In the genomic region with DNA sequence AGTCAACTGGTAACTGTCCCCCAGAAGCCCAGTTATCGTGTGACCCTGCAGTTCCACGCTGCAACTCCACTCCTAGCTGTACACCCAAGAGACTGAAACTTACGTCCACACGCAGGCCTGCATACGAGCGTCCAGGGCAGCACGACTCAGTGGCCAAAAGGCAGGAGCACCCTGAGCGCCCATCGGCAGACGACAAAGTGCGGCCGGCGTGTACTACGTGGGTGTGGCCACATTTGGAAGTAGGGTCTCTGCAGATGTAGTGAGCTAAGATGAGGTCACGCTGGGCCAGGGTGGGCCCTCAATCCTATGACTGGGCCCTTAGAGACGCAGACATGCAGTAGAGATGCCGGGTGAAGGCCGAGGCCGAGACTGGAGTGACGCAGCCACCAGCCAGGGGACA, we compare ENCODE assay signal across 36 cellular contexts. TPM values are rescaled to one million over a fixed set of nuclear protein-coding genes. Genes with fewer than 3 reads are reported as not detected.
"Had no signal": no experiment of that assay in that cellular context is flagged by ENCODE, and none has a peak within 500 bp of the region (broad histone marks: within the 10 kb centered on the region; RNA-seq: fewer than 3 reads in every experiment).

No MANE protein-coding gene starts in this region.

- H3K27ac Mint-ChIP-seq: activated B cell treated with CpG ODN at 0.5 μM for 24 hours; activated CD4-positive, alpha-beta memory T cell treated with anti-CD3 and anti-CD28 coated beads, Interleukin-2, amount 10 ng/mL, durations not matched to agents 7 days and 5 days; activated CD4-positive, alpha-beta T cell treated with anti-CD3 and anti-CD28 coated beads, Interleukin-2, amount 10 ng/mL, durations not matched to agents 24 days and 14 days; activated CD8-positive, alpha-beta memory T cell treated with anti-CD3 and anti-CD28 coated beads, Interleukin-2, amount 10 ng/mL, durations not matched to agents 7 days and 5 days; activated CD8-positive, alpha-beta T cell treated with anti-CD3 and anti-CD28 coated beads, Interleukin-2, amount 10 ng/mL, durations not matched to agents 7 days and 5 days; activated naive CD4-positive, alpha-beta T cell treated with anti-CD3 and anti-CD28 coated beads, Interleukin-2, amount 10 ng/mL, durations not matched to agents 7 days and 5 days; activated naive CD4-positive, alpha-beta T cell treated with anti-CD3 and anti-CD28 coated beads, Interleukin-2, amount 50 U/mL, for 24 hours; activated naive CD8-positive, alpha-beta T cell; activated naive CD8-positive, alpha-beta T cell treated with anti-CD3 and anti-CD28 coated beads, Interleukin-2, amount 10 ng/mL, durations not matched to agents 7 days and 5 days; activated naive CD8-positive, alpha-beta T cell treated with anti-CD3 and anti-CD28 coated beads, Interleukin-2, amount 50 U/mL, for 24 hours; activated T-cell treated with anti-CD3 and anti-CD28 coated beads, Interleukin-2, amount 50 U/mL, for 24 hours; activated T-helper 2 cell treated with anti-CD3 and anti-CD28 coated beads, Interferon-gamma antibody, Interleukin-2, Interleukin-4, amounts not matched to agents 10 μg/mL and 5 μg/mL and 100 μg/mL, durations not matched to agents 14 hours and 24 hours and 36 hours; T-helper 1 cell treated with Interleukin-12 subunit alpha and Interleukin-12 subunit beta and Interleukin-4 antibody, amounts not matched to agents 30 μg/mL and 1 μg/mL, for 36 hours; T-helper 2 cell treated with Interferon-gamma antibody and Interleukin-4, amounts not matched to agents 5 μg/mL and 100 μg/mL, for 36 hours had no signal

- H3K4me3 ChIP-seq: ascending aorta, cardiac muscle cell had no signal

- H3K4me1 Mint-ChIP-seq: activated CD4-positive, alpha-beta T cell treated with anti-CD3 and anti-CD28 coated beads, Interleukin-2, amount 10 ng/mL, durations not matched to agents 24 days and 14 days; activated naive CD4-positive, alpha-beta T cell treated with anti-CD3 and anti-CD28 coated beads, Interleukin-2, amount 10 ng/mL, durations not matched to agents 7 days and 5 days; activated naive CD4-positive, alpha-beta T cell treated with anti-CD3 and anti-CD28 coated beads, Interleukin-2, amount 50 U/mL, for 24 hours; activated naive CD8-positive, alpha-beta T cell treated with anti-CD3 and anti-CD28 coated beads, Interleukin-2, amount 10 ng/mL, durations not matched to agents 7 days and 5 days; activated naive CD8-positive, alpha-beta T cell treated with anti-CD3 and anti-CD28 coated beads, Interleukin-2, amount 50 U/mL, for 24 hours; central memory CD8-positive, alpha-beta T cell had no signal

- ATAC-seq: activated CD8-positive, alpha-beta memory T cell treated with anti-CD3 and anti-CD28 coated beads, Interleukin-2, amount 10 ng/mL, durations not matched to agents 7 days and 5 days; activated CD8-positive, alpha-beta T cell treated with anti-CD3 and anti-CD28 coated beads, Interleukin-2, amount 10 ng/mL, durations not matched to agents 7 days and 5 days; activated naive CD8-positive, alpha-beta T cell treated with anti-CD3 and anti-CD28 coated beads, Interleukin-2, amount 50 U/mL, for 24 hours had no signal

- H3K27me3 ChIP-seq: ascending aorta, cardiac muscle cell had no signal

- H3K36me3 ChIP-seq: cardiac muscle cell had no signal

- DNase-seq: activated B cell treated with CpG ODN at 0.5 μM for 24 hours; activated CD4-positive, alpha-beta memory T cell treated with anti-CD3 and anti-CD28 coated beads, Interleukin-2, amount 10 ng/mL, durations not matched to agents 7 days and 5 days; activated CD4-positive, alpha-beta T cell treated with anti-CD3 and anti-CD28 coated beads for 4 hours; activated CD4-positive, alpha-beta T cell treated with anti-CD3 and anti-CD28 coated beads, Interleukin-2, amount 10 ng/mL, durations not matched to agents 24 days and 14 days; activated CD4-positive, alpha-beta T cell treated with anti-CD3 and anti-CD28 coated beads, Interleukin-2, amount 50 U/mL, for 48 hours; activated CD4-positive, CD25-positive, alpha-beta regulatory T cell treated with anti-CD3 and anti-CD28 coated beads, Interleukin-2, amount 50 U/mL, for 72 hours; activated CD8-positive, alpha-beta memory T cell treated with anti-CD3 and anti-CD28 coated beads for 24 hours; activated CD8-positive, alpha-beta memory T cell treated with anti-CD3 and anti-CD28 coated beads, Interleukin-2, amount 10 ng/mL, durations not matched to agents 7 days and 5 days; activated CD8-positive, alpha-beta memory T cell treated with anti-CD3 and anti-CD28 coated beads, Interleukin-2, amount 50 U/mL, for 48 hours; activated CD8-positive, alpha-beta T cell treated with anti-CD3 and anti-CD28 coated beads, Interleukin-2, amount 10 ng/mL, durations not matched to agents 7 days and 5 days; activated effector memory CD4-positive, alpha-beta T cell treated with Interleukin-2 at 50 U/mL for 16 hours; activated gamma-delta T cell; activated naive CD4-positive, alpha-beta T cell treated with anti-CD3 and anti-CD28 coated beads, Interleukin-2, amount 10 ng/mL, durations not matched to agents 7 days and 5 days; activated naive CD4-positive, alpha-beta T cell treated with Interleukin-2 at 50 U/mL for 16 hours; activated naive CD8-positive, alpha-beta T cell treated with anti-CD3 and anti-CD28 coated beads, Interleukin-2, amount 10 ng/mL, durations not matched to agents 7 days and 5 days; activated naive CD8-positive, alpha-beta T cell treated with anti-CD3 and anti-CD28 coated beads, Interleukin-2, amount 50 U/mL, for 24 hours; activated T-cell treated with anti-CD3 and anti-CD28 coated beads, Interleukin-2, amount 50 U/mL, for 24 hours; activated T-cell treated with anti-CD3 and anti-CD28 coated beads, Interleukin-2, amount 50 U/mL, for 48 hours; amygdala; anterior cingulate cortex; cerebellar nuclear complex; T-helper 1 cell; T-helper 2 cell; T-helper 9 cell had no signal

- H3K9me3 Mint-ChIP-seq: activated B cell treated with CpG ODN at 0.5 μM for 24 hours; activated CD4-positive, alpha-beta memory T cell treated with anti-CD3 and anti-CD28 coated beads, Interleukin-2, amount 10 ng/mL, durations not matched to agents 7 days and 5 days; activated CD4-positive, alpha-beta T cell treated with anti-CD3 and anti-CD28 coated beads, Interleukin-2, amount 10 ng/mL, durations not matched to agents 24 days and 14 days; activated naive CD4-positive, alpha-beta T cell treated with anti-CD3 and anti-CD28 coated beads, Interleukin-2, amount 10 ng/mL, durations not matched to agents 7 days and 5 days; activated naive CD4-positive, alpha-beta T cell treated with anti-CD3 and anti-CD28 coated beads, Interleukin-2, amount 50 U/mL, for 24 hours; activated naive CD8-positive, alpha-beta T cell treated with anti-CD3 and anti-CD28 coated beads, Interleukin-2, amount 10 ng/mL, durations not matched to agents 7 days and 5 days; activated naive CD8-positive, alpha-beta T cell treated with anti-CD3 and anti-CD28 coated beads, Interleukin-2, amount 50 U/mL, for 24 hours; activated T-cell treated with anti-CD3 and anti-CD28 coated beads, Interleukin-2, amount 50 U/mL, for 24 hours; activated T-helper 2 cell treated with anti-CD3 and anti-CD28 coated beads, Interferon-gamma antibody, Interleukin-2, Interleukin-4, amounts not matched to agents 10 μg/mL and 5 μg/mL and 100 μg/mL, durations not matched to agents 14 hours and 24 hours and 36 hours; brain; central memory CD8-positive, alpha-beta T cell; T-helper 1 cell treated with Interleukin-12 subunit alpha and Interleukin-12 subunit beta and Interleukin-4 antibody, amounts not matched to agents 30 μg/mL and 1 μg/mL, for 36 hours; T-helper 2 cell treated with Interferon-gamma antibody and Interleukin-4, amounts not matched to agents 5 μg/mL and 100 μg/mL, for 36 hours had no signal

- H3K4me1 ChIP-seq: ascending aorta had no signal

- H3K4me3 Mint-ChIP-seq: activated B cell treated with CpG ODN at 0.5 μM for 24 hours; activated CD4-positive, alpha-beta memory T cell treated with anti-CD3 and anti-CD28 coated beads, Interleukin-2, amount 10 ng/mL, durations not matched to agents 7 days and 5 days; activated CD4-positive, alpha-beta T cell treated with anti-CD3 and anti-CD28 coated beads, Interleukin-2, amount 10 ng/mL, durations not matched to agents 24 days and 14 days; activated CD8-positive, alpha-beta memory T cell treated with anti-CD3 and anti-CD28 coated beads, Interleukin-2, amount 10 ng/mL, durations not matched to agents 7 days and 5 days; activated CD8-positive, alpha-beta T cell treated with anti-CD3 and anti-CD28 coated beads, Interleukin-2, amount 10 ng/mL, durations not matched to agents 7 days and 5 days; activated naive CD4-positive, alpha-beta T cell treated with anti-CD3 and anti-CD28 coated beads, Interleukin-2, amount 10 ng/mL, durations not matched to agents 7 days and 5 days; activated naive CD4-positive, alpha-beta T cell treated with anti-CD3 and anti-CD28 coated beads, Interleukin-2, amount 50 U/mL, for 24 hours; activated naive CD8-positive, alpha-beta T cell; activated naive CD8-positive, alpha-beta T cell treated with anti-CD3 and anti-CD28 coated beads, Interleukin-2, amount 10 ng/mL, durations not matched to agents 7 days and 5 days; activated naive CD8-positive, alpha-beta T cell treated with anti-CD3 and anti-CD28 coated beads, Interleukin-2, amount 50 U/mL, for 24 hours; activated T-cell treated with anti-CD3 and anti-CD28 coated beads, Interleukin-2, amount 50 U/mL, for 24 hours; brain; central memory CD8-positive, alpha-beta T cell; T-helper 1 cell treated with Interleukin-12 subunit alpha and Interleukin-12 subunit beta and Interleukin-4 antibody, amounts not matched to agents 30 μg/mL and 1 μg/mL, for 36 hours; T-helper 2 cell treated with Interferon-gamma antibody and Interleukin-4, amounts not matched to agents 5 μg/mL and 100 μg/mL, for 36 hours had no signal

- H3K27ac ChIP-seq: ascending aorta, cardiac muscle cell, VCaP had no signal

- H3K36me3 Mint-ChIP-seq: activated CD8-positive, alpha-beta memory T cell treated with anti-CD3 and anti-CD28 coated beads, Interleukin-2, amount 10 ng/mL, durations not matched to agents 7 days and 5 days; activated naive CD8-positive, alpha-beta T cell; activated naive CD8-positive, alpha-beta T cell treated with anti-CD3 and anti-CD28 coated beads, Interleukin-2, amount 10 ng/mL, durations not matched to agents 7 days and 5 days; brain had no signal

- H3K27me3 Mint-ChIP-seq: activated B cell treated with CpG ODN at 0.5 μM for 24 hours; activated CD4-positive, alpha-beta memory T cell treated with anti-CD3 and anti-CD28 coated beads, Interleukin-2, amount 10 ng/mL, durations not matched to agents 7 days and 5 days; activated CD4-positive, alpha-beta T cell treated with anti-CD3 and anti-CD28 coated beads, Interleukin-2, amount 10 ng/mL, durations not matched to agents 24 days and 14 days; activated CD8-positive, alpha-beta memory T cell treated with anti-CD3 and anti-CD28 coated beads, Interleukin-2, amount 10 ng/mL, durations not matched to agents 7 days and 5 days; activated naive CD4-positive, alpha-beta T cell treated with anti-CD3 and anti-CD28 coated beads, Interleukin-2, amount 10 ng/mL, durations not matched to agents 7 days and 5 days; activated naive CD4-positive, alpha-beta T cell treated with anti-CD3 and anti-CD28 coated beads, Interleukin-2, amount 50 U/mL, for 24 hours; activated naive CD8-positive, alpha-beta T cell; activated naive CD8-positive, alpha-beta T cell treated with anti-CD3 and anti-CD28 coated beads, Interleukin-2, amount 10 ng/mL, durations not matched to agents 7 days and 5 days; activated naive CD8-positive, alpha-beta T cell treated with anti-CD3 and anti-CD28 coated beads, Interleukin-2, amount 50 U/mL, for 24 hours; activated T-cell treated with anti-CD3 and anti-CD28 coated beads, Interleukin-2, amount 50 U/mL, for 24 hours; brain; central memory CD8-positive, alpha-beta T cell had no signal

- H3K9me3 ChIP-seq: ascending aorta had no signal

RNA-seq across cellular contexts. Expression of a gene that starts 23.2 kb away (rescaled TPM):
- total RNA-seq: activated CD4-positive, alpha-beta memory T cell treated with anti-CD3 and anti-CD28 coated beads, Interleukin-2, amount 10 ng/mL, durations not matched to agents 7 days and 5 days; activated CD4-positive, alpha-beta T cell treated with anti-CD3 and anti-CD28 coated beads, Interleukin-2, amount 10 ng/mL, durations not matched to agents 24 days and 14 days; activated CD8-positive, alpha-beta memory T cell treated with anti-CD3 and anti-CD28 coated beads, Interleukin-2, amount 10 ng/mL, durations not matched to agents 7 days and 5 days; activated CD8-positive, alpha-beta T cell treated with anti-CD3 and anti-CD28 coated beads, Interleukin-2, amount 10 ng/mL, durations not matched to agents 7 days and 5 days; activated naive CD8-positive, alpha-beta T cell treated with anti-CD3 and anti-CD28 coated beads, Interleukin-2, amount 10 ng/mL, durations not matched to agents 7 days and 5 days; activated T-helper 2 cell treated with anti-CD3 and anti-CD28 coated beads, Interferon-gamma antibody, Interleukin-2, Interleukin-4, amounts not matched to agents 10 μg/mL and 5 μg/mL and 100 μg/mL, durations not matched to agents 14 hours and 24 hours and 36 hours; ascending aorta; bronchial epithelial cell; cardiac muscle cell; chondrocyte had no signal

RNA-seq across cellular contexts. Expression of a gene that starts 39.7 kb away (rescaled TPM):
- total RNA-seq: ascending aorta had no signal
